1 cellular context compared by ENCODE assay signal in genomic region chr19:43229315-43229714, GRCh38.
A peak's percentile ranks its signal among the peaks of the same experiment; 100 is the strongest.
TF ChIP-seq lines count a peak whose summit lies in the region.

No MANE protein-coding gene starts in this region.

TF ChIP-seq in HepG2, 621 proteins besides CTCF, POLR2A, EP300 and RAD21:
- TF ChIP-seq ZNF12 (CRISPR knock-in tag; IDR thresholded peaks at IDR 0.05), result no peak
- no peak for TF ChIP-seq SPEN (CRISPR knock-in tag; IDR thresholded peaks at IDR 0.05; ENCODE audit: low read depth)
- no peak for TF ChIP-seq SYNCRIP (IDR thresholded peaks at IDR 0.05; ENCODE audit: insufficient read depth, low read depth, low read length)
- peak; percentile 36; the same call in 1 of the 2 replicates for TF ChIP-seq SMC3 (IDR thresholded peaks at IDR 0.05; ENCODE audit: low read length)
- peak; percentile 68 for TF ChIP-seq STAG1 (CRISPR knock-in tag; IDR thresholded peaks at IDR 0.05)
